ENCODE assay signal across 15 cellular contexts in the genomic region with DNA sequence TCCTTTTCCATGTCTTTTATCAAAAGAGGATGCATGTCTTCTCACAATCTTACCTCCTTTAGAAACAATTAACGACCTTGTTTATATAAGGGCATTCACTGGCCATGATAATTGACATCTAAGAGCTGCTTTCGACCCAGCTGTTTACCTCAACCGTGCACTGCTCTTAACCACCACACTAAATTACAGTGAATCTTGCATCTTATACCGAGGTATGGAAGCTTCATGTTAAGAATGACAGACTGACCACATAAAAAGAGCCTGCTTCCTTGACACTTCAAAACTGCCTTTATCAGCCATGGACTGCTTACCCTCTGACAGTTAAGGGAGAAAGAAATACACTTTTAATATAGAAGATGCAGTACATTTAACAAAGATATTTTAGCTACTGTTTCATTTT.
DNase-seq lines count a peak whose midpoint lies in the region; FAIRE-seq and TF ChIP-seq lines count a peak whose summit lies in the region.
"Had no signal": no experiment of that assay in that cellular context is flagged by ENCODE, and none has a peak within 500 bp of the region (broad histone marks: within the 10 kb centered on the region; RNA-seq: fewer than 3 reads in every experiment).

No MANE protein-coding gene starts in this region.

- H3K79me2 ChIP-seq in keratinocyte (ENCODE audit: control insufficient read depth, insufficient read depth, low read length), result no peaks in the 10 kb centered on the region

- H3K9ac ChIP-seq in BLaER1 treated with 17β-estradiol and CSF1 and Interleukin-3, amounts not matched to agents 10 nM and 100 nM, result no peak overlapping the region
- H3K9ac ChIP-seq in keratinocyte (ENCODE audit: control insufficient read depth, extremely low read depth, insufficient read depth, low read length), result no peak overlapping the region
- H3K9ac ChIP-seq: KMS-11 had no signal

- H3K27ac ChIP-seq in BLaER1 treated with 17β-estradiol and CSF1 and Interleukin-3, amounts not matched to agents 10 nM and 100 nM, result peak overlapping the region in 6 of 11 experiments; percentile 43 to 90 (median 86); a peak in 7 of 22 replicates
- H3K27ac ChIP-seq in keratinocyte (ENCODE audit: control insufficient read depth, insufficient read depth, low read length), result no peak overlapping the region
- H3K27ac ChIP-seq: C4-2B, KMS-11 had no signal

- H3K36me3 ChIP-seq in BLaER1 treated with 17β-estradiol and CSF1 and Interleukin-3, amounts not matched to agents 10 nM and 100 nM, result no peaks in the 10 kb centered on the region
- no peaks in the 10 kb centered on the region for H3K36me3 ChIP-seq in keratinocyte (ENCODE audit: control insufficient read depth in 2 of 2, extremely low read depth in 1 of 2, insufficient read depth in 2 of 2, low read length in 2 of 2)
- H3K36me3 ChIP-seq in MG63, result no peaks in the 10 kb centered on the region

- no peak overlapping the region for H3K4me3 ChIP-seq in BLaER1 treated with 17β-estradiol and CSF1 and Interleukin-3, amounts not matched to agents 10 nM and 100 nM
- H3K4me3 ChIP-seq in keratinocyte (ENCODE audit: control insufficient read depth in 2 of 3, extremely low read depth in 1 of 3, insufficient read depth in 2 of 3, low read depth in 1 of 3, low read length in 3 of 3) (no peak overlapping the region), MG63 (no peak overlapping the region)
- H3K4me3 ChIP-seq: GM12878, GM23338 had no signal

- no peaks in the 10 kb centered on the region for H3K9me1 ChIP-seq in keratinocyte (ENCODE audit: control insufficient read depth, extremely low read depth, insufficient read depth, low read length)

- no peak for TF ChIP-seq CTCF in keratinocyte (optimal IDR thresholded peaks at IDR 0.05 in 1 of 3, IDR thresholded peaks at IDR 0.05 in 1 of 3, conservative IDR thresholded peaks at IDR 0.05 in 1 of 3; ENCODE audit: extremely low read depth in 1 of 3, insufficient read depth in 2 of 3, low read length in 3 of 3)

- peak overlapping the region in 6 of 11 experiments; percentile 1 to 72 (median 30); a peak in 2 of 22 replicates for H3K4me2 ChIP-seq in BLaER1 treated with 17β-estradiol and CSF1 and Interleukin-3, amounts not matched to agents 10 nM and 100 nM
- no peak overlapping the region for H3K4me2 ChIP-seq in keratinocyte (ENCODE audit: control insufficient read depth, extremely low read depth, insufficient read depth, low read depth, low read length)
- H3K4me2 ChIP-seq: GM23338, KMS-11 had no signal

- no peak overlapping the region for H2AFZ ChIP-seq in keratinocyte (ENCODE audit: control insufficient read depth, low read length)
- H2AFZ ChIP-seq: GM23338 had no signal

- peaks cover 16 to 46% (median 36%) of the 10 kb centered on the region in 10 experiments for H3K4me1 ChIP-seq in BLaER1 treated with 17β-estradiol and CSF1 and Interleukin-3, amounts not matched to agents 10 nM and 100 nM
- H3K4me1 ChIP-seq in keratinocyte (ENCODE audit: control insufficient read depth, extremely low read depth, insufficient read depth, low read length), result peaks cover 18% of the 10 kb centered on the region

- no peaks in the 10 kb centered on the region for H3K27me3 ChIP-seq in BLaER1 treated with 17β-estradiol and CSF1 and Interleukin-3, amounts not matched to agents 10 nM and 100 nM
- H3K27me3 ChIP-seq in keratinocyte (ENCODE audit: control insufficient read depth, extremely low read depth, insufficient read depth, low read length) (no peaks in the 10 kb centered on the region), MG63 (no peaks in the 10 kb centered on the region)

- peak; percentile 32 for FAIRE-seq in keratinocyte (lab: Jason Lieb, UNC)
- FAIRE-seq: GM12878, GM18507 had no signal

- dilution Hi-C loops in keratinocyte (cut with MboI; ENCODE audit: extremely low pct_ligation_motif_present, low sequenced_read_pairs), result no loop called here

- H4K20me1 ChIP-seq in BLaER1 treated with 17β-estradiol and CSF1 and Interleukin-3, amounts not matched to agents 10 nM and 100 nM, result no peaks in the 10 kb centered on the region
- H4K20me1 ChIP-seq in keratinocyte (ENCODE audit: control insufficient read depth, extremely low read depth, insufficient read depth, low read length), result no peaks in the 10 kb centered on the region

- H3K9me3 ChIP-seq in BLaER1 treated with 17β-estradiol and CSF1 and Interleukin-3, amounts not matched to agents 10 nM and 100 nM (replicated peaks in 1 of 11), result no peaks in the 10 kb centered on the region
- H3K9me3 ChIP-seq in keratinocyte (ENCODE audit: control insufficient read depth, low read depth, low read length) (no peaks in the 10 kb centered on the region), MG63 (no peaks in the 10 kb centered on the region)

- DNase-seq in H4 (ENCODE audit: low spot score), result peak; percentile 21
- DNase-seq in M059J (ENCODE audit: low read depth), result peak; percentile 52
- no peak for DNase-seq in keratinocyte (ENCODE audit: low read depth, low spot score)
- no peak for DNase-seq in NCI-H2227 (lab: John Stamatoyannopoulos, UW; ENCODE audit: unreplicated experiment)
- DNase-seq in NCI-H2107 treated with DMSO at 0.1 percent for 48 hours (lab: John Stamatoyannopoulos, UW; ENCODE audit: unreplicated experiment), result no peak
- DNase-seq in MG63, result no peak
- DNase-seq: ACHN; CD4-positive, alpha-beta memory T cell; H9 had no signal

Comparison
In these comparisons a context has a peak if more than half of its experiments do, and no peak if none do; other contexts are left out.
1. DNase-seq: peak in H4 (single experiment) and M059J (single experiment); none in keratinocyte (single experiment), NCI-H2227 (single experiment), NCI-H2107 treated with DMSO at 0.1 percent for 48 hours (single experiment) and MG63 (single experiment).